29 cellular contexts compared by ENCODE assay signal in genomic region chr10:16993186-16993585, GRCh38.
DNase-seq lines count a peak whose midpoint lies in the region; ATAC-seq and TF ChIP-seq lines count a peak whose summit lies in the region.
"Had no signal": no experiment of that assay in that cellular context is flagged by ENCODE, and none has a peak within 500 bp of the region (broad histone marks: within the 10 kb centered on the region; RNA-seq: fewer than 3 reads in every experiment).

No MANE protein-coding gene starts in this region.

- H3K9me2 ChIP-seq in SK-N-SH: no peaks in the 10 kb centered on the region

- H3F3A ChIP-seq in SK-N-SH (replicated peaks; ENCODE audit: insufficient read depth): peaks cover 54% of the 10 kb centered on the region

- 0 out of 2 replicates have a peak overlapping the region, but pooled peaks have one; percentile 39 for H2AFZ ChIP-seq in SK-N-SH (ENCODE audit: low read depth)

- TF ChIP-seq RAD21 in SK-N-SH (IDR thresholded peaks at IDR 0.05; ENCODE audit: low read length): no peak

- 84% methylated on average over 4 of the region's 4 CpGs for WGBS in SK-N-SH (ENCODE audit: low lambda C conversion rate)
- 73 to 74% methylated on average over 4 of the region's 4 CpGs for WGBS in thyroid gland, 2 donors

- intact Hi-C loops in thyroid gland (cut with DNase I): no loop called here

- H4K20me1 ChIP-seq in SK-N-SH (ENCODE audit: insufficient read depth): no peaks in the 10 kb centered on the region

- H3K36me3 ChIP-seq in SK-N-SH (replicated peaks in 1 of 2; ENCODE audit: control insufficient read depth in 1 of 2, insufficient read depth in 2 of 2, low read length in 1 of 2): no peaks in the 10 kb centered on the region
- no peaks in the 10 kb centered on the region for H3K36me3 ChIP-seq in muscle layer of duodenum (ENCODE audit: control insufficient read depth in 1 of 2, insufficient read depth in 2 of 2, low read length in 2 of 2)
- H3K36me3 ChIP-seq in thyroid gland: no peaks in the 10 kb centered on the region
- H3K36me3 ChIP-seq: WERI-Rb-1 had no signal

- H3K27me3 ChIP-seq in SK-N-SH (ENCODE audit: insufficient read depth): no peaks in the 10 kb centered on the region
- H3K27me3 ChIP-seq in muscle layer of duodenum (ENCODE audit: low read depth, low read length): no peaks in the 10 kb centered on the region
- no peaks in the 10 kb centered on the region for H3K27me3 ChIP-seq in thyroid gland

- H3K9ac ChIP-seq in SK-N-SH: peak overlapping the region; percentile 20

- no peak for TF ChIP-seq POLR2A in thyroid gland (IDR thresholded peaks at IDR 0.05)

- TF ChIP-seq CTCF in SK-N-SH (IDR thresholded peaks at IDR 0.05): no peak
- no peak for TF ChIP-seq CTCF in thyroid gland (IDR thresholded peaks at IDR 0.05)

- H3K4me3 ChIP-seq in SK-N-SH (ENCODE audit: low read depth in 2 of 2, low read length in 1 of 2) (no peak overlapping the region), muscle layer of duodenum (ENCODE audit: low read depth in 1 of 2, low read length in 2 of 2) (no peak overlapping the region), thyroid gland (replicated peaks in 1 of 3) (no peak overlapping the region)

- no peak for DNase-seq in SK-N-SH
- peak; percentile 78 for DNase-seq in dermis blood vessel endothelial cell
- DNase-seq in thyroid gland: no peak
- no peak for DNase-seq in left lobe of liver (ENCODE audit: low spot score)
- no peak for DNase-seq in occipital lobe (lab: John Stamatoyannopoulos, UW)
- DNase-seq: activated CD4-positive, alpha-beta T cell treated with anti-CD3 and anti-CD28 coated beads for 48 hours; activated CD8-positive, alpha-beta memory T cell treated with anti-CD3 and anti-CD28 coated beads for 24 hours; activated effector memory CD4-positive, alpha-beta T cell treated with anti-CD3 and anti-CD28 coated beads, Interleukin-2, amount 50 U/mL, for 16 hours; activated naive CD8-positive, alpha-beta T cell treated with anti-CD3 and anti-CD28 coated beads, Interleukin-2, amount 10 ng/mL, durations not matched to agents 7 days and 5 days; effector CD8-positive, alpha-beta T cell; erythroblast; foreskin melanocyte; hippocampal formation; immature natural killer cell; KBM-7; left colon; naive B cell; NCI-H1417 treated with DMSO at 0.1 percent for 48 hours; NCI-H2107; NCI-H446; right cardiac atrium; stimulated activated CD4-positive, alpha-beta T cell treated with anti-CD3 and anti-CD28 coated beads, Interleukin-12 subunit alpha, Interleukin-12 subunit beta, amount 100 ng/mL, for 4 hours; stimulated activated CD4-positive, alpha-beta T cell treated with anti-CD3 and anti-CD28 coated beads, Interleukin-4, amount 100 ng/mL, for 1 hour; WERI-Rb-1 had no signal

- H3K79me2 ChIP-seq in SK-N-SH (ENCODE audit: insufficient read depth): no peaks in the 10 kb centered on the region; the same call in 1 of the 2 replicates

- ATAC-seq in SK-N-SH treated with all-trans-retinoic acid at 6 μM for 48 hours (no peak), GM21360 (IDR thresholded peaks at IDR 0.05; ENCODE audit: unreplicated experiment) (no peak), left lobe of liver (no peak)
- ATAC-seq: left colon; stimulated activated effector memory CD8-positive, alpha-beta T cell treated with anti-CD3 and anti-CD28 coated beads, Interleukin-12 subunit alpha, Interleukin-12 subunit beta, amount 100 ng/mL, for 72 hours had no signal

- POLR2A ChIA-PET in SK-N-SH (lab: Yijun Ruan, JAX): no interaction called here

- H3K4me1 ChIP-seq in SK-N-SH (ENCODE audit: control insufficient read depth in 1 of 2, insufficient read depth in 2 of 2, low read depth in 1 of 2, low read length in 1 of 2) (peaks cover 3 to 25% of the 10 kb centered on the region in 2 experiments), muscle layer of duodenum (ENCODE audit: control insufficient read depth in 1 of 2, insufficient read depth in 2 of 2, low read length in 2 of 2) (peaks cover 0 to 3% of the 10 kb centered on the region in 2 donors), thyroid gland (peaks cover 25 to 46% of the 10 kb centered on the region in 2 donors)

- CTCF ChIA-PET in SK-N-SH (lab: Yijun Ruan, JAX): interaction anchor here (1.2 kb wide), 1 partner anchor 141 kb away, joined by 3 read pairs; no protein-coding TSS in a partner anchor

- no peak for TF ChIP-seq EP300 in SK-N-SH (IDR thresholded peaks at IDR 0.05; ENCODE audit: borderline replicate concordance in 1 of 2, low read depth in 1 of 2, low read length in 1 of 2)

- H3K9me3 ChIP-seq in SK-N-SH (no peaks in the 10 kb centered on the region), muscle layer of duodenum (ENCODE audit: control insufficient read depth in 1 of 2, low read length in 2 of 2) (no peaks in the 10 kb centered on the region), thyroid gland (no peaks in the 10 kb centered on the region)

- H3K27ac ChIP-seq in SK-N-SH (ENCODE audit: low read depth in 2 of 2, low read length in 1 of 2): peak overlapping the region in 1 of 2 experiments; percentile 100; a peak in 3 of 4 replicates
- H3K27ac ChIP-seq in muscle layer of duodenum (ENCODE audit: low read length): peak overlapping the region; percentile 9
- peak overlapping the region; percentile 0 to 43 (median 43) for H3K27ac ChIP-seq in thyroid gland
- H3K27ac ChIP-seq: 22Rv1, WERI-Rb-1 had no signal

- no peak overlapping the region for H3K4me2 ChIP-seq in SK-N-SH

TF ChIP-seq in SK-N-SH, 30 proteins besides CTCF, POLR2A, EP300 and RAD21 (continues in another document):
- no peak for TF ChIP-seq RXRA (IDR thresholded peaks at IDR 0.05; ENCODE audit: borderline replicate concordance, low read depth)
- no peak for TF ChIP-seq MXI1 (IDR thresholded peaks at IDR 0.05; ENCODE audit: low read depth, low read length)
- no peak for TF ChIP-seq POLR2AphosphoS5 (IDR thresholded peaks at IDR 0.05; ENCODE audit: low read depth, low read length)
- TF ChIP-seq ZBTB33 (IDR thresholded peaks at IDR 0.05; ENCODE audit: borderline replicate concordance, low read depth): no peak
- no peak for TF ChIP-seq GATA2 (CRISPR knock-in tag; IDR thresholded peaks at IDR 0.05)
- TF ChIP-seq RFX5 (IDR thresholded peaks at IDR 0.05; ENCODE audit: low read length): no peak
- TF ChIP-seq JUND (IDR thresholded peaks at IDR 0.05): no peak
- TF ChIP-seq SIN3A (IDR thresholded peaks at IDR 0.05; ENCODE audit: borderline replicate concordance, low read depth, low read length): no peak
- no peak for TF ChIP-seq ELF1 (IDR thresholded peaks at IDR 0.05)
- TF ChIP-seq FOXM1 (IDR thresholded peaks at IDR 0.05; ENCODE audit: low read depth): no peak

TF ChIP-seq in SK-N-SH treated with all-trans-retinoic acid at 6 μM for 48 hours, 23 proteins besides CTCF, POLR2A, EP300 and RAD21:
- TF ChIP-seq ISL1 (CRISPR knock-in tag; IDR thresholded peaks at IDR 0.05): no peak
